In genomic region chr9:32705059-32705458, GRCh38 we compare ENCODE assay signal across 14 cellular contexts.
DNase-seq lines count a peak whose midpoint lies in the region; ATAC-seq and FAIRE-seq lines count a peak whose summit lies in the region.
"Had no signal": no experiment of that assay in that cellular context is flagged by ENCODE, and none has a peak within 500 bp of the region (broad histone marks: within the 10 kb centered on the region; RNA-seq: fewer than 3 reads in every experiment).

No MANE protein-coding gene starts in this region.

- no peak for FAIRE-seq in HTR-8/SVneo (lab: Jason Lieb, UNC)
- FAIRE-seq: kidney had no signal

- DNase-seq in A172 (ENCODE audit: low spot score): peak; percentile 67
- peak; percentile 35 for DNase-seq in HTR-8/SVneo (ENCODE audit: insufficient read length, low spot score)
- peak; percentile 35 for DNase-seq in T1000 (lab: John Stamatoyannopoulos, UW)
- DNase-seq in hepatic stellate cell (ENCODE audit: low spot score): peak; percentile 43
- no peak for DNase-seq in cerebellum (ENCODE audit: low spot score)
- no peak for DNase-seq in NCI-H146 treated with DMSO at 0.1 percent for 48 hours (lab: John Stamatoyannopoulos, UW; ENCODE audit: unreplicated experiment)
- no peak for DNase-seq in NCI-H510A treated with DMSO at 0.1 percent for 48 hours (lab: John Stamatoyannopoulos, UW)
- DNase-seq: effector memory CD8-positive, alpha-beta T cell; hippocampal formation; kidney; NCI-H2029 had no signal

- no peak for ATAC-seq in HG03460 (IDR thresholded peaks at IDR 0.05; ENCODE audit: unreplicated experiment)
- ATAC-seq: activated CD4-positive, CD25-positive, alpha-beta regulatory T cell treated with anti-CD3 and anti-CD28 coated beads, Interleukin-2, amount 50 U/mL, for 24 hours; effector memory CD8-positive, alpha-beta T cell; stimulated activated memory B cell treated with anti-CD40 and anti-IgM and Interleukin-4, amounts not matched to agents 10 μg/mL and 1 μg/mL and 100 μg/mL, for 72 hours had no signal

Comparison
In these comparisons a context has a peak if more than half of its experiments do, and no peak if none do; other contexts are left out.
1. DNase-seq: peak in A172 (single experiment), HTR-8/SVneo (single experiment), T1000 (single experiment) and hepatic stellate cell (single experiment); none in cerebellum (single experiment), NCI-H146 treated with DMSO at 0.1 percent for 48 hours (single experiment) and NCI-H510A treated with DMSO at 0.1 percent for 48 hours (single experiment).